In genomic region chr14:81392976-81393643, GRCh38 we compare ENCODE assay signal across 19 cellular contexts.
"Had no signal": no experiment of that assay in that cellular context is flagged by ENCODE, and none has a peak within 500 bp of the region (broad histone marks: within the 10 kb centered on the region; RNA-seq: fewer than 3 reads in every experiment).

No MANE protein-coding gene starts in this region.

- H3K9me3 Mint-ChIP-seq: central memory CD8-positive, alpha-beta T cell; endodermal cell; stimulated activated naive CD8-positive, alpha-beta T cell treated with anti-CD3 and anti-CD28 coated beads, Interleukin-15, Interleukin-2, amounts not matched to agents 100 ng/mL and 50 ng/mL, for 24 hours had no signal

- H3K27ac ChIP-seq: ascending aorta, colonic mucosa, upper lobe of right lung, VCaP had no signal

- H3K4me1 ChIP-seq: ascending aorta, colonic mucosa, upper lobe of right lung had no signal

- ATAC-seq: upper lobe of right lung had no signal

- H3K27ac Mint-ChIP-seq: endodermal cell; stimulated activated naive CD8-positive, alpha-beta T cell treated with anti-CD3 and anti-CD28 coated beads, Interleukin-15, Interleukin-2, amounts not matched to agents 100 ng/mL and 50 ng/mL, for 24 hours had no signal

- DNase-seq: activated CD4-positive, CD25-positive, alpha-beta regulatory T cell treated with anti-CD3 and anti-CD28 coated beads, Interleukin-2, amount 50 U/mL, for 72 hours; activated CD8-positive, alpha-beta memory T cell treated with anti-CD3 and anti-CD28 coated beads for 24 hours; activated CD8-positive, alpha-beta memory T cell treated with anti-CD3 and anti-CD28 coated beads, Interleukin-2, amount 50 U/mL, for 48 hours; activated effector memory CD4-positive, alpha-beta T cell treated with Interleukin-2 at 50 U/mL for 16 hours; activated naive CD4-positive, alpha-beta T cell treated with anti-CD3 and anti-CD28 coated beads, Interleukin-2, amount 50 U/mL, for 16 hours; activated T-cell treated with anti-CD3 and anti-CD28 coated beads, Interleukin-2, amount 50 U/mL, for 48 hours; colonic mucosa; endodermal cell; midbrain; retina; stimulated activated CD4-positive, alpha-beta T cell treated with anti-CD3 and anti-CD28 coated beads, Interleukin-2, amount 100 ng/mL, for 24 hours; SW 1271; T-helper 2 cell; upper lobe of right lung had no signal

- H3K4me1 Mint-ChIP-seq: central memory CD8-positive, alpha-beta T cell; endodermal cell had no signal

- H3K4me3 ChIP-seq: ascending aorta, colonic mucosa, lung, upper lobe of right lung had no signal

- H3K36me3 ChIP-seq: ascending aorta, colonic mucosa, upper lobe of right lung had no signal

- H3K27me3 ChIP-seq: ascending aorta, colonic mucosa, upper lobe of right lung had no signal

- H3K4me3 Mint-ChIP-seq: central memory CD8-positive, alpha-beta T cell; endodermal cell; stimulated activated naive CD8-positive, alpha-beta T cell treated with anti-CD3 and anti-CD28 coated beads, Interleukin-15, Interleukin-2, amounts not matched to agents 100 ng/mL and 50 ng/mL, for 24 hours had no signal

- H3K9me3 ChIP-seq: ascending aorta, colonic mucosa, upper lobe of right lung had no signal
